ENCODE assay signal across 31 cellular contexts in genomic region chr4:16693641-16694040, GRCh38.
DNase-seq lines count a peak whose midpoint lies in the region; ATAC-seq and TF ChIP-seq lines count a peak whose summit lies in the region.
"Had no signal": no experiment of that assay in that cellular context is flagged by ENCODE, and none has a peak within 500 bp of the region (broad histone marks: within the 10 kb centered on the region; RNA-seq: fewer than 3 reads in every experiment).

No MANE protein-coding gene starts in this region.

- no peaks in the 10 kb centered on the region for H3K36me3 ChIP-seq in thoracic aorta
- H3K36me3 ChIP-seq: BLaER1 treated with 17β-estradiol and CSF1 and Interleukin-3, amounts not matched to agents 10 nM and 100 nM; Peyer's patch; sigmoid colon; thyroid gland had no signal

- DNase-seq in HFFc6 = no peak
- peak; percentile 52 for DNase-seq in islet precursor cell
- no peak for DNase-seq in thoracic aorta (ENCODE audit: low spot score)
- DNase-seq in NCI-H345 (lab: John Stamatoyannopoulos, UW) = no peak
- no peak for DNase-seq in H4 (ENCODE audit: low spot score)
- DNase-seq: activated CD4-positive, alpha-beta T cell treated with anti-CD3 and anti-CD28 coated beads, Interleukin-2, amount 10 ng/mL, durations not matched to agents 24 days and 14 days; activated CD8-positive, alpha-beta memory T cell treated with anti-CD3 and anti-CD28 coated beads for 24 hours; activated effector memory CD4-positive, alpha-beta T cell treated with Interleukin-2 at 50 U/mL for 16 hours; activated T-cell treated with anti-CD3 and anti-CD28 coated beads for 4 hours; cortex of kidney; DMS79 treated with DMSO at 0.1 percent for 48 hours; effector memory CD8-positive, alpha-beta T cell; GF-D8; GOT3; naive B cell; NCI-H1417 treated with DMSO at 0.1 percent for 48 hours; NCI-H748 treated with DMSO at 0.1 percent for 48 hours; Peyer's patch; SHP77; stimulated activated CD4-positive, alpha-beta T cell treated with anti-CD3 and anti-CD28 coated beads, Interleukin-12 subunit alpha, Interleukin-12 subunit beta, amount 100 ng/mL, for 4 hours; stimulated activated CD4-positive, alpha-beta T cell treated with anti-CD3 and anti-CD28 coated beads, Interleukin-2, amount 100 ng/mL, for 48 hours; stimulated activated naive CD8-positive, alpha-beta T cell treated with anti-CD3 and anti-CD28 coated beads, Interleukin-15, amount 100 ng/mL, for 72 hours; T-helper 9 cell had no signal

- H3K4me1 Mint-ChIP-seq in HFFc6 (ENCODE audit: low read depth) (peaks cover 55% of the 10 kb centered on the region), brain (peaks cover 38% of the 10 kb centered on the region)
- H3K4me1 Mint-ChIP-seq: activated CD4-positive, alpha-beta T cell treated with anti-CD3 and anti-CD28 coated beads, Interleukin-2, amount 10 ng/mL, durations not matched to agents 24 days and 14 days; naive B cell; stimulated activated naive CD8-positive, alpha-beta T cell treated with anti-CD3 and anti-CD28 coated beads, Interleukin-15, amount 100 ng/mL, for 72 hours had no signal

- no peaks in the 10 kb centered on the region for H3K27me3 ChIP-seq in thoracic aorta (replicated peaks; ENCODE audit: insufficient read depth)
- H3K27me3 ChIP-seq: BLaER1 treated with 17β-estradiol and CSF1 and Interleukin-3, amounts not matched to agents 10 nM and 100 nM; Peyer's patch; sigmoid colon; thyroid gland had no signal

- no peak overlapping the region for H3K4me3 Mint-ChIP-seq in HFFc6
- no peak overlapping the region for H3K4me3 Mint-ChIP-seq in brain
- H3K4me3 Mint-ChIP-seq: activated CD4-positive, alpha-beta T cell treated with anti-CD3 and anti-CD28 coated beads, Interleukin-2, amount 10 ng/mL, durations not matched to agents 24 days and 14 days; activated naive CD8-positive, alpha-beta T cell; effector memory CD8-positive, alpha-beta T cell; naive B cell; stimulated activated naive CD8-positive, alpha-beta T cell treated with anti-CD3 and anti-CD28 coated beads, Interleukin-15, amount 100 ng/mL, for 72 hours had no signal

- H3K9me3 Mint-ChIP-seq in HFFc6 = no peaks in the 10 kb centered on the region; the same call in 1 of the 2 replicates
- peaks cover 0 to 3% (median 2%) of the 10 kb centered on the region in 5 experiments for H3K9me3 Mint-ChIP-seq in brain
- H3K9me3 Mint-ChIP-seq: activated CD4-positive, alpha-beta T cell treated with anti-CD3 and anti-CD28 coated beads, Interleukin-2, amount 10 ng/mL, durations not matched to agents 24 days and 14 days; stimulated activated naive CD8-positive, alpha-beta T cell treated with anti-CD3 and anti-CD28 coated beads, Interleukin-15, amount 100 ng/mL, for 72 hours had no signal

- H3K9me3 ChIP-seq in thoracic aorta = no peaks in the 10 kb centered on the region
- H3K9me3 ChIP-seq: Peyer's patch, sigmoid colon, thyroid gland had no signal

- H3K4me1 ChIP-seq in thoracic aorta (ENCODE audit: control insufficient read depth in 1 of 2, low read depth in 2 of 2) = peaks cover 15 to 30% of the 10 kb centered on the region in 2 donors
- H3K4me1 ChIP-seq: BLaER1 treated with 17β-estradiol and CSF1 and Interleukin-3, amounts not matched to agents 10 nM and 100 nM; Peyer's patch had no signal

- H3K4me3 ChIP-seq in thoracic aorta = no peak overlapping the region
- H3K4me3 ChIP-seq: BLaER1 treated with 17β-estradiol and CSF1 and Interleukin-3, amounts not matched to agents 10 nM and 100 nM; Peyer's patch; sigmoid colon; thyroid gland had no signal

- H3K27ac ChIP-seq in thoracic aorta = peak overlapping the region; percentile 70 to 73
- H3K27ac ChIP-seq: BLaER1 treated with 17β-estradiol and CSF1 and Interleukin-3, amounts not matched to agents 10 nM and 100 nM; Peyer's patch; VCaP had no signal

- H3K36me3 Mint-ChIP-seq in HFFc6 (ENCODE audit: low read depth) = peaks cover 10% of the 10 kb centered on the region
- peaks cover 4% of the 10 kb centered on the region for H3K36me3 Mint-ChIP-seq in brain
- H3K36me3 Mint-ChIP-seq: activated naive CD8-positive, alpha-beta T cell; naive B cell had no signal

- ATAC-seq in thoracic aorta (ENCODE audit: insufficient number of reproducible peaks, low FRiP score, low read depth) (no peak), GM19324 (IDR thresholded peaks at IDR 0.05; ENCODE audit: low FRiP score, unreplicated experiment) (no peak), HG03521 (IDR thresholded peaks at IDR 0.05; ENCODE audit: unreplicated experiment) (no peak)
- ATAC-seq: effector memory CD8-positive, alpha-beta T cell; stimulated activated naive CD8-positive, alpha-beta T cell treated with anti-CD3 and anti-CD28 coated beads, Interleukin-15, amount 100 ng/mL, for 72 hours had no signal

- H3K27me3 Mint-ChIP-seq in HFFc6 (ENCODE audit: insufficient read depth) (no peaks in the 10 kb centered on the region; the same call in none of the 2 replicates), brain (no peaks in the 10 kb centered on the region)
- H3K27me3 Mint-ChIP-seq: activated CD4-positive, alpha-beta T cell treated with anti-CD3 and anti-CD28 coated beads, Interleukin-2, amount 10 ng/mL, durations not matched to agents 24 days and 14 days; effector memory CD8-positive, alpha-beta T cell; naive B cell; stimulated activated naive CD8-positive, alpha-beta T cell treated with anti-CD3 and anti-CD28 coated beads, Interleukin-15, amount 100 ng/mL, for 72 hours had no signal

- TF ChIP-seq CTCF in HFFc6 (IDR thresholded peaks at IDR 0.05) = no peak
- TF ChIP-seq CTCF in brain (conservative IDR thresholded peaks at IDR 0.05) = no peak
- no peak for TF ChIP-seq CTCF in thoracic aorta (IDR thresholded peaks at IDR 0.05)

- peak overlapping the region; percentile 59; the same call in 1 of the 2 replicates for H3K27ac Mint-ChIP-seq in HFFc6
- peak overlapping the region in 4 of 5 experiments; percentile 30 to 58 (median 54) for H3K27ac Mint-ChIP-seq in brain
- H3K27ac Mint-ChIP-seq: activated CD4-positive, alpha-beta T cell treated with anti-CD3 and anti-CD28 coated beads, Interleukin-2, amount 10 ng/mL, durations not matched to agents 24 days and 14 days; activated naive CD8-positive, alpha-beta T cell; effector memory CD8-positive, alpha-beta T cell; naive B cell; stimulated activated naive CD8-positive, alpha-beta T cell treated with anti-CD3 and anti-CD28 coated beads, Interleukin-15, amount 100 ng/mL, for 72 hours had no signal
